2 cellular contexts compared by ENCODE assay signal in genomic region chr11:74070713-74071506, GRCh38.
TF ChIP-seq lines count a peak whose summit lies in the region.

No MANE protein-coding gene starts in this region.

TF ChIP-seq in K562, 482 proteins besides CTCF, POLR2A, EP300 and RAD21 (continued from another document and continues in another):
- no peak for TF ChIP-seq SUPT5H (IDR thresholded peaks at IDR 0.05)
- no peak for TF ChIP-seq FOXK2 (conservative IDR thresholded peaks at IDR 0.05 in 1 of 2, IDR thresholded peaks at IDR 0.05 in 1 of 2; ENCODE audit: low read depth in 2 of 2)
- TF ChIP-seq MBD2 (IDR thresholded peaks at IDR 0.05; ENCODE audit: borderline replicate concordance, low read depth): no peak
- no peak for TF ChIP-seq ZBTB17 (CRISPR knock-in tag; IDR thresholded peaks at IDR 0.05)
- no peak for TF ChIP-seq PTBP1 (IDR thresholded peaks at IDR 0.05; ENCODE audit: low read depth, low read length)
- TF ChIP-seq ILF3 (IDR thresholded peaks at IDR 0.05; ENCODE audit: borderline replicate concordance): no peak
- no peak for TF ChIP-seq ZFP91 (CRISPR knock-in tag; IDR thresholded peaks at IDR 0.05)
- no peak; the same call in 1 of the 2 replicates for TF ChIP-seq CTBP1 (IDR thresholded peaks at IDR 0.05; ENCODE audit: borderline replicate concordance)
- TF ChIP-seq NFYB (IDR thresholded peaks at IDR 0.05; ENCODE audit: extremely low read depth, insufficient read length): no peak
- no peak for TF ChIP-seq NCOA4 (IDR thresholded peaks at IDR 0.05; ENCODE audit: partially characterized antibody)
- peak; percentile 41 for TF ChIP-seq NEUROD1 (IDR thresholded peaks at IDR 0.05; ENCODE audit: borderline replicate concordance, low read depth, low read length, partially characterized antibody)
- TF ChIP-seq TSHZ1 (CRISPR knock-in tag; IDR thresholded peaks at IDR 0.05): no peak
- TF ChIP-seq PHF20 (IDR thresholded peaks at IDR 0.05; ENCODE audit: partially characterized antibody): no peak
- TF ChIP-seq DLX4 (CRISPR knock-in tag; IDR thresholded peaks at IDR 0.05): no peak
- TF ChIP-seq SIX5 (IDR thresholded peaks at IDR 0.05; ENCODE audit: borderline replicate concordance in 1 of 2, insufficient read depth in 1 of 2, low read depth in 1 of 2, low read length in 2 of 2): no peak
- TF ChIP-seq ZNF197 (CRISPR knock-in tag; IDR thresholded peaks at IDR 0.05; ENCODE audit: low read depth): no peak
- no peak for TF ChIP-seq TAF15 (IDR thresholded peaks at IDR 0.05; ENCODE audit: low read depth, low read length)
- no peak for TF ChIP-seq SFPQ (IDR thresholded peaks at IDR 0.05; ENCODE audit: low read depth, low read length)
- TF ChIP-seq TAF1 (IDR thresholded peaks at IDR 0.05; ENCODE audit: control insufficient read depth, extremely low read depth, insufficient read depth, low read length, severe bottlenecking): no peak
- no peak for TF ChIP-seq E2F4 (CRISPR knock-in tag; IDR thresholded peaks at IDR 0.05; ENCODE audit: low read depth)
- TF ChIP-seq KDM2B (CRISPR knock-in tag; IDR thresholded peaks at IDR 0.05): no peak
- peak; percentile 83 for TF ChIP-seq DPF2 (IDR thresholded peaks at IDR 0.05)
- TF ChIP-seq TEAD1 (CRISPR knock-in tag; IDR thresholded peaks at IDR 0.05): no peak
- no peak; the same call in 1 of the 2 replicates for TF ChIP-seq ETV1 (tag; conservative IDR thresholded peaks at IDR 0.05; ENCODE audit: low read depth)
- no peak for TF ChIP-seq SRF (CRISPR knock-in tag; IDR thresholded peaks at IDR 0.05)
- no peak for TF ChIP-seq FOXJ2 (tag; IDR thresholded peaks at IDR 0.05)

TF ChIP-seq in WTC11, 78 proteins besides CTCF, POLR2A, EP300 and RAD21 (continued from another document):
- TF ChIP-seq FOXP4 (CRISPR knock-in tag; IDR thresholded peaks at IDR 0.05): no peak
- no peak for TF ChIP-seq ZNF317 (CRISPR knock-in tag; IDR thresholded peaks at IDR 0.05; ENCODE audit: borderline replicate concordance, low read depth)
